In the genomic region with DNA sequence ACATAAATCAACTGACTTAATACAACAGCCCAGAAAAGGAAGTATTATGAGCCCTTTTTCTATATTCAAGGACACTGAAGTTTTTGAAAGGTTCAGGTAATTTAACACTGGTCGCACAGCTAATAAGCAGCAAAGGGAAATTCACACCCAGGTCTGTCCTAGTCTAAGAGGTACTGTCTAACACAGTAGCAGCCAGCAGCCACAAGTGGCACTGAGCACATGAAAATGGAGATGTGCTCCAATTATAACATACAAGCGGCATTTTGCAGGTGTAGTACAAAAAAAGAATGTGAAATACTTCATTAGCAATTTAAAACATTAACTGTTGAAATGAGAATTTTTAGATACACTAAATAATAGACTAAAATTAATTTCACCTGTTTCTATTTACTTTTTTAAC, we compare ENCODE assay signal across 14 cellular contexts. TPM values are rescaled to one million over a fixed set of nuclear protein-coding genes. Genes with fewer than 3 reads are reported as not detected.
DNase-seq lines count a peak whose midpoint lies in the region; ATAC-seq and TF ChIP-seq lines count a peak whose summit lies in the region.
"Had no signal": no experiment of that assay in that cellular context is flagged by ENCODE, and none has a peak within 500 bp of the region (broad histone marks: within the 10 kb centered on the region; RNA-seq: fewer than 3 reads in every experiment).

No MANE protein-coding gene starts in this region.

- H3K4me1 ChIP-seq in Panc1 (ENCODE audit: control insufficient read depth, insufficient read depth, low read length) (peaks cover 85% of the 10 kb centered on the region), hepatocyte (ENCODE audit: insufficient read depth) (peaks cover 24% of the 10 kb centered on the region), foreskin keratinocyte (no peaks in the 10 kb centered on the region)

- POLR2A ChIA-PET in Panc1 (lab: Charles Lee), result no interaction called here

- no peak for ATAC-seq in Panc1
- ATAC-seq in GM19035 (IDR thresholded peaks at IDR 0.05; ENCODE audit: unreplicated experiment), result no peak
- no peak for ATAC-seq in foreskin keratinocyte
- ATAC-seq: CD8-positive, alpha-beta T cell; GM12878; HepG2 had no signal

- H3K4me2 ChIP-seq in hepatocyte, result no peak overlapping the region
- H3K4me2 ChIP-seq: BLaER1 treated with 17β-estradiol and CSF1 and Interleukin-3, amounts not matched to agents 10 nM and 100 nM had no signal

- H3K9me3 ChIP-seq in KOPT-K1 (ENCODE audit: insufficient read depth, low read length, poor library complexity, severe bottlenecking) (no peaks in the 10 kb centered on the region), Panc1 (ENCODE audit: control insufficient read depth, insufficient read depth, low read depth, low read length) (no peaks in the 10 kb centered on the region), hepatocyte (ENCODE audit: low read depth) (no peaks in the 10 kb centered on the region)
- H3K9me3 ChIP-seq: BLaER1 treated with 17β-estradiol and CSF1 and Interleukin-3, amounts not matched to agents 10 nM and 100 nM had no signal

- no TSS peak for BruUV-seq in Panc1 (replicated peaks; lab: Mats Ljungman, UMichigan)

- intact Hi-C loops in Panc1 (cut with micrococcal nuclease; ENCODE audit: unreplicated experiment), result no loop called here

- H4K20me1 ChIP-seq in hepatocyte (ENCODE audit: insufficient read depth, poor library complexity, severe bottlenecking), result peaks cover 21% of the 10 kb centered on the region

- no peak for TF ChIP-seq CTCF in Panc1 (IDR thresholded peaks at IDR 0.05)
- no peak for TF ChIP-seq CTCF in hepatocyte (IDR thresholded peaks at IDR 0.05; ENCODE audit: poor library complexity)
- no peak for TF ChIP-seq CTCF in foreskin keratinocyte (conservative IDR thresholded peaks at IDR 0.05)

- DNase-seq in Panc1 (ENCODE audit: low read depth, low spot score) (no peak), germinal center (ENCODE audit: low spot score) (peak; percentile 60), hepatocyte (ENCODE audit: low spot score) (no peak), foreskin keratinocyte (no peak)
- DNase-seq: Calu3; CD8-positive, alpha-beta T cell; DMS79 treated with DMSO at 0.1 percent for 48 hours; EL; H9 had no signal

- H3K79me2 ChIP-seq in hepatocyte, result peaks cover 79% of the 10 kb centered on the region

- in situ Hi-C loops in Panc1 (cut with HindIII; ENCODE audit: low pct_unique_long_range_greater_than_20kb, low sequenced_read_pairs), result no loop called here

- H3K4me3 ChIP-seq in Panc1 (ENCODE audit: low read depth in 2 of 2, low read length in 2 of 2), result no peak overlapping the region
- H3K4me3 ChIP-seq in hepatocyte, result no peak overlapping the region
- H3K4me3 ChIP-seq: BLaER1 treated with 17β-estradiol and CSF1 and Interleukin-3, amounts not matched to agents 10 nM and 100 nM; GM12878 had no signal

- H3K36me3 ChIP-seq in KOPT-K1 (ENCODE audit: insufficient read depth, low read length), result no peaks in the 10 kb centered on the region
- no peaks in the 10 kb centered on the region for H3K36me3 ChIP-seq in Panc1 (ENCODE audit: control insufficient read depth, insufficient read depth, low read length)
- no peaks in the 10 kb centered on the region for H3K36me3 ChIP-seq in hepatocyte (replicated peaks; ENCODE audit: insufficient read depth, low read depth)

- CTCF ChIA-PET in Panc1 (lab: Charles Lee), result no interaction called here

- H3K27ac ChIP-seq in KOPT-K1 (ENCODE audit: low read depth, low read length, poor library complexity, severe bottlenecking) (peak overlapping the region; percentile 88), Panc1 (ENCODE audit: low read length) (0 out of 2 replicates have a peak overlapping the region, but pooled peaks have one; percentile 31), hepatocyte (no peak overlapping the region), foreskin keratinocyte (no peak overlapping the region)
- H3K27ac ChIP-seq: BLaER1 treated with 17β-estradiol and CSF1 and Interleukin-3, amounts not matched to agents 10 nM and 100 nM had no signal

- H2AFZ ChIP-seq in hepatocyte, result no peak overlapping the region

- 94% methylated on average over 2 of the region's 2 CpGs for WGBS in hepatocyte (ENCODE audit: low lambda C conversion rate, missing lambda C conversion rate)

- H3K27me3 ChIP-seq in Panc1 (ENCODE audit: control insufficient read depth, insufficient read depth, low read length) (no peaks in the 10 kb centered on the region), hepatocyte (no peaks in the 10 kb centered on the region), foreskin keratinocyte (no peaks in the 10 kb centered on the region)
- H3K27me3 ChIP-seq: BLaER1 treated with 17β-estradiol and CSF1 and Interleukin-3, amounts not matched to agents 10 nM and 100 nM had no signal

- no peaks in the 10 kb centered on the region for H3K9me2 ChIP-seq in hepatocyte (replicated peaks; ENCODE audit: insufficient read depth)

RNA-seq across cellular contexts. Expression of a gene that starts 23.4 kb away (rescaled TPM):
- total RNA-seq in Panc1 (2021; ENCODE audit: unreplicated experiment) (60.1 TPM), hepatocyte (11.8 and 14.1 TPM in 2 replicates), foreskin keratinocyte (29.0 and 32.0 TPM in 2 replicates)
- 61.0 TPM for polyA plus RNA-seq in Panc1 (2012; ENCODE audit: insufficient read length)
- polyA plus RNA-seq in hepatocyte (12.7 and 17.7 TPM in 2 replicates), foreskin keratinocyte (14.0 and 16.6 TPM in 2 replicates)

Comparison
In these comparisons a context has a peak if more than half of its experiments do, and no peak if none do; other contexts are left out.
1. H3K27ac ChIP-seq: peak in KOPT-K1 (single experiment) and Panc1 (single experiment); none in hepatocyte (single experiment) and foreskin keratinocyte (single experiment).